Comparison of ENCODE assay signal across 21 cellular contexts in genomic region chr13:107138468-107138867, GRCh38.
A peak's percentile ranks its signal among the peaks of the same experiment; 100 is the strongest.
DNase-seq lines count a peak whose midpoint lies in the region; ATAC-seq, FAIRE-seq and TF ChIP-seq lines count a peak whose summit lies in the region.
"Had no signal": no experiment of that assay in that cellular context is flagged by ENCODE, and none has a peak within 500 bp of the region (broad histone marks: within the 10 kb centered on the region; RNA-seq: fewer than 3 reads in every experiment).

No MANE protein-coding gene starts in this region.

- no peak overlapping the region for H3K27ac ChIP-seq in VCaP
- H3K27ac ChIP-seq: 22Rv1, adrenal gland, BLaER1, spleen, upper lobe of left lung had no signal

- peak; percentile 37; the same call in 1 of the 2 replicates for TF ChIP-seq CTCF in VCaP (conservative IDR thresholded peaks at IDR 0.05)

- DNase-seq in NCI-H1105 treated with DMSO at 0.1 percent for 48 hours (lab: John Stamatoyannopoulos, UW), result peak; percentile 12
- no peak for DNase-seq in NCI-H1105 (lab: John Stamatoyannopoulos, UW)
- no peak for DNase-seq in H54 (ENCODE audit: insufficient read length, low spot score)
- DNase-seq in kidney tubule cell (ENCODE audit: low spot score), result peak; percentile 5
- DNase-seq in NCI-H146 (lab: John Stamatoyannopoulos, UW), result no peak
- no peak for DNase-seq in RCC 7860 (ENCODE audit: low spot score)
- DNase-seq: activated CD4-positive, alpha-beta memory T cell treated with anti-CD3 and anti-CD28 coated beads, Interleukin-2, amount 10 ng/mL, durations not matched to agents 7 days and 5 days; activated CD4-positive, CD25-positive, alpha-beta regulatory T cell; activated T-cell treated with anti-CD3 and anti-CD28 coated beads, Interleukin-2, amount 50 U/mL, for 1 hour; adrenal gland; cortex of kidney; GOT3; mammary epithelial cell; nucleus accumbens; PC-3; spleen; upper lobe of left lung had no signal

- TF ChIP-seq POLR2A in H54 (IDR thresholded peaks at IDR 0.05; ENCODE audit: low read depth, low read length), result no peak

- ATAC-seq in GM18519 (IDR thresholded peaks at IDR 0.05; ENCODE audit: low FRiP score, unreplicated experiment), result no peak
- ATAC-seq: PC-3 had no signal

- FAIRE-seq in H54 (lab: Jason Lieb, UNC), result peak; percentile 65
- FAIRE-seq in RCC 7860 (lab: Jason Lieb, UNC), result no peak

Comparison
In these comparisons a context has a peak if more than half of its experiments do, and no peak if none do; other contexts are left out.
1. DNase-seq: peak in NCI-H1105 treated with DMSO at 0.1 percent for 48 hours (single experiment) and kidney tubule cell (single experiment); none in NCI-H1105 (single experiment), H54 (single experiment), NCI-H146 (single experiment) and RCC 7860 (single experiment).